Comparison of ENCODE assay signal across 8 cellular contexts in genomic region chr16:48383877-48384304, GRCh38. TPM values are rescaled to one million over a fixed set of nuclear protein-coding genes. Genes with fewer than 3 reads are reported as not detected.
A peak's percentile ranks its signal among the peaks of the same experiment; 100 is the strongest.
DNase-seq lines count a peak whose midpoint lies in the region; ATAC-seq lines count a peak whose summit lies in the region.

No MANE protein-coding gene starts in this region.

- no peaks in the 10 kb centered on the region for H3K27me3 Mint-ChIP-seq in activated CD4-positive, alpha-beta T cell treated with anti-CD3 and anti-CD28 coated beads for 36 hours

- CTCF ChIA-PET in activated CD4-positive, alpha-beta T cell treated with anti-CD3 and anti-CD28 coated beads for 36 hours (lab: Charles Lee): interaction anchor here (0.7 to 1.9 kb wide), 5 partner anchors 15 to 239 kb away, joined by 3 to 9 read pairs (median 4); no protein-coding TSS in a partner anchor

- H3K9me3 Mint-ChIP-seq in activated CD4-positive, alpha-beta T cell treated with anti-CD3 and anti-CD28 coated beads for 36 hours (ENCODE audit: low read depth): no peaks in the 10 kb centered on the region

- peak overlapping the region; percentile 85 for H3K4me3 Mint-ChIP-seq in activated CD4-positive, alpha-beta T cell treated with anti-CD3 and anti-CD28 coated beads for 36 hours

- POLR2A ChIA-PET in activated CD4-positive, alpha-beta T cell treated with anti-CD3 and anti-CD28 coated beads for 36 hours (lab: Charles Lee): interaction anchor here (0.8 to 1.0 kb wide), 2 partner anchors 18 kb away, joined by 3 to 5 read pairs; no protein-coding TSS in a partner anchor

- H3K4me1 Mint-ChIP-seq in activated CD4-positive, alpha-beta T cell treated with anti-CD3 and anti-CD28 coated beads for 36 hours: peaks cover 34% of the 10 kb centered on the region

- ATAC-seq in activated CD4-positive, alpha-beta T cell treated with anti-CD3 and anti-CD28 coated beads for 36 hours: peak; percentile 16
- ATAC-seq in GM21381 (IDR thresholded peaks at IDR 0.05; ENCODE audit: unreplicated experiment) (no peak), HG02870 (IDR thresholded peaks at IDR 0.05; ENCODE audit: unreplicated experiment) (no peak)

- DNase-seq in activated CD4-positive, alpha-beta T cell treated with anti-CD3 and anti-CD28 coated beads for 36 hours: peak; percentile 19
- no peak for DNase-seq in activated CD4-positive, alpha-beta T cell treated with anti-CD3 and anti-CD28 coated beads, Interleukin-2, amount 50 U/mL, for 4 hours
- DNase-seq in RPMI7951 (ENCODE audit: low read depth): peak; percentile 22
- DNase-seq in dermis blood vessel endothelial cell: peak; percentile 50
- DNase-seq in midbrain (lab: John Stamatoyannopoulos, UW): peak; percentile 37
- DNase-seq in HPDE6-E6E7 (ENCODE audit: extremely low spot score): no peak

- peak overlapping the region; percentile 84 for H3K27ac Mint-ChIP-seq in activated CD4-positive, alpha-beta T cell treated with anti-CD3 and anti-CD28 coated beads for 36 hours

- intact Hi-C loops in activated CD4-positive, alpha-beta T cell treated with anti-CD3 and anti-CD28 coated beads for 36 hours (cut with DNase I, micrococcal nuclease): loop anchor here (1.0 to 10.0 kb wide), 6 partner anchors 18 to 1699 kb away; partner anchors contain the start of genes C16orf87 (in 1 of the 2), LONP2 (in 1 of the 2), N4BP1 (in 1 of the 2) and ORC6 (in 1 of the 2)

- H3K36me3 Mint-ChIP-seq in activated CD4-positive, alpha-beta T cell treated with anti-CD3 and anti-CD28 coated beads for 36 hours (ENCODE audit: low read depth): peaks cover 3% of the 10 kb centered on the region

RNA-seq across cellular contexts. Expression of gene SIAH1, which starts 1.3 kb away (rescaled TPM):
- total RNA-seq in activated CD4-positive, alpha-beta T cell treated with anti-CD3 and anti-CD28 coated beads for 36 hours: 10 to 100 TPM; 13.1 to 13.3 TPM
- 25.5 and 28.0 TPM in 2 replicates for total RNA-seq in RPMI7951 (2014; rRNA removed; shearing (Covaris generic))
- 25.9 and 35.6 TPM in 2 replicates for total RNA-seq in dermis blood vessel endothelial cell

Comparison
In these comparisons a context has a peak if more than half of its experiments do, and no peak if none do; other contexts are left out.
1. DNase-seq: peak in activated CD4-positive, alpha-beta T cell treated with anti-CD3 and anti-CD28 coated beads for 36 hours (single experiment), RPMI7951 (single experiment), dermis blood vessel endothelial cell (single experiment) and midbrain (single experiment); none in activated CD4-positive, alpha-beta T cell treated with anti-CD3 and anti-CD28 coated beads, Interleukin-2, amount 50 U/mL, for 4 hours (0 of 2) and HPDE6-E6E7 (single experiment).